In the genomic region with DNA sequence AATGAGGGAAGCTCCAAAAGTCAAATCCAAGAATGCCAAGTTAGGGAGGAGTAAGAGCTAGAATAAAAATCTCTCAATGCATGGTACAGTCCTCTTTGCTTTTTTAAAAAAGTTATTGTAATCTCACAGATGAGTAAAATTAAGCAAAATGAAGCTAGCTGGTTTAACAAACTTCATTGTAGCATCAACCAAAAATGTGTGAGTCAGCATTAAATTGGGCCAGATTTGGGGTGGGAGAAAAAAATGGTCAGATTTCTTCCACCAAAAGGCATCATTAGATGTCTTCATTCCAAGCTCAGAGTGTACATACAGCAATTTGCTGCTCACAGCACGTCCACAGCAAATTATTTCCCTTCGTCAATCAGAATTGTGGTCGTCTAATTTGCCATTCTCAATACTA, we compare ENCODE assay signal across 2 cellular contexts.
TF ChIP-seq lines count a peak whose summit lies in the region.

No MANE protein-coding gene starts in this region.

TF ChIP-seq in HepG2, 621 proteins besides CTCF, POLR2A, EP300 and RAD21 (continued from another document):
- TF ChIP-seq, protein P1, sequence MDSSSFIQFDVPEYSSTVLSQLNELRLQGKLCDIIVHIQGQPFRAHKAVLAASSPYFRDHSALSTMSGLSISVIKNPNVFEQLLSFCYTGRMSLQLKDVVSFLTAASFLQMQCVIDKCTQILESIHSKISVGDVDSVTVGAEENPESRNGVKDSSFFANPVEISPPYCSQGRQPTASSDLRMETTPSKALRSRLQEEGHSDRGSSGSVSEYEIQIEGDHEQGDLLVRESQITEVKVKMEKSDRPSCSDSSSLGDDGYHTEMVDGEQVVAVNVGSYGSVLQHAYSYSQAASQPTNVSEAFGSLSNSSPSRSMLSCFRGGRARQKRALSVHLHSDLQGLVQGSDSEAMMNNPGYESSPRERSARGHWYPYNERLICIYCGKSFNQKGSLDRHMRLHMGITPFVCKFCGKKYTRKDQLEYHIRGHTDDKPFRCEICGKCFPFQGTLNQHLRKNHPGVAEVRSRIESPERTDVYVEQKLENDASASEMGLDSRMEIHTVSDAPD (CRISPR knock-in tag; IDR thresholded peaks at IDR 0.05) = no peak
- TF ChIP-seq, protein P2, sequence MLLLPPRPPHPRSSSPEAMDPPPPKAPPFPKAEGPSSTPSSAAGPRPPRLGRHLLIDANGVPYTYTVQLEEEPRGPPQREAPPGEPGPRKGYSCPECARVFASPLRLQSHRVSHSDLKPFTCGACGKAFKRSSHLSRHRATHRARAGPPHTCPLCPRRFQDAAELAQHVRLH (CRISPR knock-in tag; IDR thresholded peaks at IDR 0.05; ENCODE audit: borderline replicate concordance, low read depth) = no peak
- TF ChIP-seq KAT8 (CRISPR knock-in tag; IDR thresholded peaks at IDR 0.05) (no peak), JDP2 (CRISPR knock-in tag; IDR thresholded peaks at IDR 0.05; ENCODE audit: borderline replicate concordance) (no peak), HNRNPL (IDR thresholded peaks at IDR 0.05; ENCODE audit: low read depth, low read length) (no peak), MAFK (conservative IDR thresholded peaks at IDR 0.05 in 1 of 2, IDR thresholded peaks at IDR 0.05 in 1 of 2; ENCODE audit: low read length in 2 of 2) (peak; percentile 98), NFE2L2 (IDR thresholded peaks at IDR 0.05; ENCODE audit: low read length) (0 out of 2 replicates have a peak, but pooled peaks have one; percentile 32), GTF2F1 (IDR thresholded peaks at IDR 0.05; ENCODE audit: low read length) (no peak), PHF20 (CRISPR knock-in tag; IDR thresholded peaks at IDR 0.05) (no peak), PRMT3 (CRISPR knock-in tag; IDR thresholded peaks at IDR 0.05; ENCODE audit: borderline replicate concordance, low read depth) (no peak), MIXL1 (CRISPR knock-in tag; IDR thresholded peaks at IDR 0.05) (no peak), IRX3 (CRISPR knock-in tag; IDR thresholded peaks at IDR 0.05; ENCODE audit: borderline replicate concordance, low read depth) (no peak), MAFF (IDR thresholded peaks at IDR 0.05; ENCODE audit: low read depth, low read length) (peak; percentile 98), NCOR1 (IDR thresholded peaks at IDR 0.05; ENCODE audit: borderline replicate concordance, low read length) (no peak), ZNF225 (CRISPR knock-in tag; IDR thresholded peaks at IDR 0.05) (no peak)
- TF ChIP-seq, protein P3, sequence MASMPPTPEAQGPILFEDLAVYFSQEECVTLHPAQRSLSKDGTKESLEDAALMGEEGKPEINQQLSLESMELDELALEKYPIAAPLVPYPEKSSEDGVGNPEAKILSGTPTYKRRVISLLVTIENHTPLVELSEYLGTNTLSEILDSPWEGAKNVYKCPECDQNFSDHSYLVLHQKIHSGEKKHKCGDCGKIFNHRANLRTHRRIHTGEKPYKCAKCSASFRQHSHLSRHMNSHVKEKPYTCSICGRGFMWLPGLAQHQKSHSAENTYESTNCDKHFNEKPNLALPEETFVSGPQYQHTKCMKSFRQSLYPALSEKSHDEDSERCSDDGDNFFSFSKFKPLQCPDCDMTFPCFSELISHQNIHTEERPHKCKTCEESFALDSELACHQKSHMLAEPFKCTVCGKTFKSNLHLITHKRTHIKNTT (CRISPR knock-in tag; IDR thresholded peaks at IDR 0.05) = no peak
- TF ChIP-seq, protein P4, sequence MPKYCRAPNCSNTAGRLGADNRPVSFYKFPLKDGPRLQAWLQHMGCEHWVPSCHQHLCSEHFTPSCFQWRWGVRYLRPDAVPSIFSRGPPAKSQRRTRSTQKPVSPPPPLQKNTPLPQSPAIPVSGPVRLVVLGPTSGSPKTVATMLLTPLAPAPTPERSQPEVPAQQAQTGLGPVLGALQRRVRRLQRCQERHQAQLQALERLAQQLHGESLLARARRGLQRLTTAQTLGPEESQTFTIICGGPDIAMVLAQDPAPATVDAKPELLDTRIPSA (CRISPR knock-in tag; IDR thresholded peaks at IDR 0.05; ENCODE audit: borderline replicate concordance) = no peak
- TF ChIP-seq, protein P5, sequence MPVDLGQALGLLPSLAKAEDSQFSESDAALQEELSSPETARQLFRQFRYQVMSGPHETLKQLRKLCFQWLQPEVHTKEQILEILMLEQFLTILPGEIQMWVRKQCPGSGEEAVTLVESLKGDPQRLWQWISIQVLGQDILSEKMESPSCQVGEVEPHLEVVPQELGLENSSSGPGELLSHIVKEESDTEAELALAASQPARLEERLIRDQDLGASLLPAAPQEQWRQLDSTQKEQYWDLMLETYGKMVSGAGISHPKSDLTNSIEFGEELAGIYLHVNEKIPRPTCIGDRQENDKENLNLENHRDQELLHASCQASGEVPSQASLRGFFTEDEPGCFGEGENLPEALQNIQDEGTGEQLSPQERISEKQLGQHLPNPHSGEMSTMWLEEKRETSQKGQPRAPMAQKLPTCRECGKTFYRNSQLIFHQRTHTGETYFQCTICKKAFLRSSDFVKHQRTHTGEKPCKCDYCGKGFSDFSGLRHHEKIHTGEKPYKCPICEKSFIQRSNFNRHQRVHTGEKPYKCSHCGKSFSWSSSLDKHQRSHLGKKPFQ (CRISPR knock-in tag; IDR thresholded peaks at IDR 0.05; ENCODE audit: insufficient replicate concordance) = no peak
- TF ChIP-seq, protein P6, sequence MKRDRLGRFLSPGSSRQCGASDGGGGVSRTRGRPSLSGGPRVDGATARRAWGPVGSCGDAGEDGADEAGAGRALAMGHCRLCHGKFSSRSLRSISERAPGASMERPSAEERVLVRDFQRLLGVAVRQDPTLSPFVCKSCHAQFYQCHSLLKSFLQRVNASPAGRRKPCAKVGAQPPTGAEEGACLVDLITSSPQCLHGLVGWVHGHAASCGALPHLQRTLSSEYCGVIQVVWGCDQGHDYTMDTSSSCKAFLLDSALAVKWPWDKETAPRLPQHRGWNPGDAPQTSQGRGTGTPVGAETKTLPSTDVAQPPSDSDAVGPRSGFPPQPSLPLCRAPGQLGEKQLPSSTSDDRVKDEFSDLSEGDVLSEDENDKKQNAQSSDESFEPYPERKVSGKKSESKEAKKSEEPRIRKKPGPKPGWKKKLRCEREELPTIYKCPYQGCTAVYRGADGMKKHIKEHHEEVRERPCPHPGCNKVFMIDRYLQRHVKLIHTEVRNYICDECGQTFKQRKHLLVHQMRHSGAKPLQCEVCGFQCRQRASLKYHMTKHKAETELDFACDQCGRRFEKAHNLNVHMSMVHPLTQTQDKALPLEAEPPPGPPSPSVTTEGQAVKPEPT (CRISPR knock-in tag; IDR thresholded peaks at IDR 0.05; ENCODE audit: low read depth) = no peak

TF ChIP-seq in K562, 482 proteins besides CTCF, POLR2A, EP300 and RAD21 (continued from another document):
- TF ChIP-seq ZKSCAN8 (CRISPR knock-in tag; IDR thresholded peaks at IDR 0.05) = no peak
- no peak for TF ChIP-seq CEBPB (tag; IDR thresholded peaks at IDR 0.05)
- TF ChIP-seq MAFF (IDR thresholded peaks at IDR 0.05; ENCODE audit: low read length) = peak; percentile 51
- TF ChIP-seq ZNF316 (IDR thresholded peaks at IDR 0.05) = peak; percentile 43; the same call in 1 of the 2 replicates
